Comparison of ENCODE assay signal across 1 cellular context in the genomic region with DNA sequence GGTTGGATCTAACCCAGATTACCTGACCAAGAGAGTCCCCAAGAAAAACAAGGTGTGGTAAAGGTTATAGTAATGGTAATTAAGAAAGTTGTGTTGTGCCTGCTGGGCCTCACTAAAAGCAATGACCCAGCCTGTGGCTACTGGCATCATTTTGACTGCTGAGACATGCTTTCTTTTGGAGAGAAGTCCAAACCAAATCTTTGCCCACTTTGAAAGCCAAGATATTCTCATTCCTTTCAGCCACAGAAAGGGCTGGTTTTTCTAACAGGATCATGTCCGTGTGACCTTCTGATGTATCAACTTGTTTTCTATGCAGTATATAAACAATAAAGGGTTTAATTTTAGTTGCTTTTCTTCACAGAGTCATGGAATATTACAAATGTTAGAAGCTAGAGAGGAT.
TF ChIP-seq lines count a peak whose summit lies in the region.

No MANE protein-coding gene starts in this region.

TF ChIP-seq in H1, 55 proteins besides CTCF, POLR2A, EP300 and RAD21:
- no peak for TF ChIP-seq JUND (IDR thresholded peaks at IDR 0.05; ENCODE audit: low read length)
- TF ChIP-seq TEAD4 (IDR thresholded peaks at IDR 0.05; ENCODE audit: low read depth, low read length) = no peak
- no peak for TF ChIP-seq BCL11A (IDR thresholded peaks at IDR 0.05; ENCODE audit: low read depth in 2 of 2, low read length in 2 of 2)
- no peak for TF ChIP-seq MAFK (IDR thresholded peaks at IDR 0.05; ENCODE audit: low read depth, low read length)
- TF ChIP-seq SRF (IDR thresholded peaks at IDR 0.05; ENCODE audit: low read depth, low read length) = no peak
- no peak for TF ChIP-seq SIX5 (IDR thresholded peaks at IDR 0.05; ENCODE audit: low read depth, low read length)
- no peak for TF ChIP-seq KDM5A (IDR thresholded peaks at IDR 0.05; ENCODE audit: low read length)
- TF ChIP-seq, protein P1, sequence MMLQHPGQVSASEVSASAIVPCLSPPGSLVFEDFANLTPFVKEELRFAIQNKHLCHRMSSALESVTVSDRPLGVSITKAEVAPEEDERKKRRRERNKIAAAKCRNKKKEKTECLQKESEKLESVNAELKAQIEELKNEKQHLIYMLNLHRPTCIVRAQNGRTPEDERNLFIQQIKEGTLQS (IDR thresholded peaks at IDR 0.05; ENCODE audit: insufficient read depth, low read depth, low read length) = no peak
- no peak for TF ChIP-seq TCF12 (IDR thresholded peaks at IDR 0.05; ENCODE audit: low read depth, low read length)
- TF ChIP-seq KDM1A (IDR thresholded peaks at IDR 0.05; ENCODE audit: borderline replicate concordance, low read length) = no peak
TF ChIP-seq in H1: peak in this region for 0.
